ENCODE assay signal across 12 cellular contexts in genomic region chr11:707817-708420, GRCh38. TPM values are rescaled to one million over a fixed set of nuclear protein-coding genes. Genes with fewer than 3 reads are reported as not detected.
DNase-seq lines count a peak whose midpoint lies in the region; ATAC-seq and TF ChIP-seq lines count a peak whose summit lies in the region.
"Had no signal": no experiment of that assay in that cellular context is flagged by ENCODE, and none has a peak within 500 bp of the region (broad histone marks: within the 10 kb centered on the region; RNA-seq: fewer than 3 reads in every experiment).

No MANE protein-coding gene starts in this region.

- no peak overlapping the region for H2AFZ ChIP-seq in hepatocyte

- CTCF ChIA-PET in Caco-2 (lab: Charles Lee): interaction anchor here (0.6 to 1.0 kb wide), 2 partner anchors 33 to 68 kb away, joined by 5 read pairs; no protein-coding TSS in a partner anchor

- H3K27me3 Mint-ChIP-seq in Caco-2 (ENCODE audit: insufficient read depth, unreplicated experiment): no peaks in the 10 kb centered on the region
- H3K27me3 Mint-ChIP-seq in CD14-positive monocyte (ENCODE audit: low read depth in 3 of 3): peaks cover 41 to 71% (median 43%) of the 10 kb centered on the region in 3 donors

- H3K9me3 Mint-ChIP-seq in Caco-2 (ENCODE audit: unreplicated experiment) (no peaks in the 10 kb centered on the region), CD14-positive monocyte (peaks cover 0 to 4% (median 1%) of the 10 kb centered on the region in 7 donors)

- TF ChIP-seq CTCF in Caco-2 (IDR thresholded peaks at IDR 0.05; ENCODE audit: insufficient read depth in 1 of 2, low read depth in 1 of 2, low read length in 1 of 2, severe bottlenecking in 1 of 2, unreplicated experiment in 1 of 2) (no peak), Peyer's patch (IDR thresholded peaks at IDR 0.05) (no peak), hepatocyte (IDR thresholded peaks at IDR 0.05; ENCODE audit: poor library complexity) (no peak), CD14-positive monocyte (IDR thresholded peaks at IDR 0.05) (no peak)

- H3K4me1 Mint-ChIP-seq in Caco-2 (ENCODE audit: low read depth, unreplicated experiment): peaks cover 13% of the 10 kb centered on the region
- H3K4me1 Mint-ChIP-seq in CD14-positive monocyte: peaks cover 14% of the 10 kb centered on the region

- H3K4me1 ChIP-seq in Caco-2: peaks cover 62% of the 10 kb centered on the region
- peaks cover 0 to 80% (median 16%) of the 10 kb centered on the region in 4 donors for H3K4me1 ChIP-seq in Peyer's patch
- peaks cover 62% of the 10 kb centered on the region for H3K4me1 ChIP-seq in hepatocyte (ENCODE audit: insufficient read depth)
- H3K4me1 ChIP-seq in rectal smooth muscle tissue (ENCODE audit: control insufficient read depth, insufficient read depth, low read length): peaks cover 9% of the 10 kb centered on the region

- H3K27ac Mint-ChIP-seq in Caco-2 (ENCODE audit: unreplicated experiment): peak overlapping the region; percentile 90
- no peak overlapping the region for H3K27ac Mint-ChIP-seq in CD14-positive monocyte

- POLR2A ChIA-PET in Caco-2 (lab: Charles Lee): interaction anchor here (4.2 kb wide), 1 partner anchor 13 kb away, joined by 32 read pairs; the partner anchor contains the start of genes DEAF1 and TMEM80

- no peaks in the 10 kb centered on the region; the same call in none of the 2 replicates for H3K36me3 ChIP-seq in Caco-2 (ENCODE audit: control insufficient read depth, insufficient read depth, low read length)
- peaks cover 0 to 2% (median 0%) of the 10 kb centered on the region in 3 donors for H3K36me3 ChIP-seq in Peyer's patch
- no peaks in the 10 kb centered on the region for H3K36me3 ChIP-seq in hepatocyte (replicated peaks; ENCODE audit: insufficient read depth, low read depth)
- H3K36me3 ChIP-seq in rectal smooth muscle tissue (ENCODE audit: control insufficient read depth, insufficient read depth, low read length): no peaks in the 10 kb centered on the region

- H3K36me3 Mint-ChIP-seq in Caco-2 (ENCODE audit: insufficient read depth, unreplicated experiment): peaks cover 77% of the 10 kb centered on the region
- H3K36me3 Mint-ChIP-seq in CD14-positive monocyte: peaks cover 8 to 17% of the 10 kb centered on the region in 2 donors

- DNase-seq in Caco-2: peak; percentile 87 to 91
- no peak for DNase-seq in Peyer's patch
- peak; percentile 54 for DNase-seq in hepatocyte (ENCODE audit: low spot score)
- DNase-seq in foreskin melanocyte: no peak
- no peak for DNase-seq in HPDE6-E6E7 (ENCODE audit: extremely low spot score)
- no peak for DNase-seq in CD14-positive monocyte (ENCODE audit: low spot score)
- DNase-seq: activated CD4-positive, alpha-beta T cell treated with anti-CD3 and anti-CD28 coated beads for 48 hours; COR-L47; GOT3; NCI-H146 had no signal

- no TSS peak for BruUV-seq in Caco-2 (replicated peaks; lab: Mats Ljungman, UMichigan)

- ATAC-seq in GM21723 (IDR thresholded peaks at IDR 0.05; ENCODE audit: unreplicated experiment): no peak

- no peak overlapping the region for H3K9ac ChIP-seq in rectal smooth muscle tissue (ENCODE audit: low read length)

- no peaks in the 10 kb centered on the region for H3K9me2 ChIP-seq in hepatocyte (replicated peaks; ENCODE audit: insufficient read depth)

- peaks cover 53% of the 10 kb centered on the region for H3K79me2 ChIP-seq in hepatocyte

- H3K4me3 ChIP-seq in Caco-2 (ENCODE audit: low read depth, low read length) (peak overlapping the region; percentile 80), Peyer's patch (peak overlapping the region in 2 of 4 donors; percentile 77 to 81), hepatocyte (peak overlapping the region; percentile 30), rectal smooth muscle tissue (ENCODE audit: low read length) (peak overlapping the region; percentile 75)

- intact Hi-C loops in Caco-2 (cut with micrococcal nuclease; ENCODE audit: unreplicated experiment): loop anchor here (1.0 kb wide), 1 partner anchor 15 kb away; no protein-coding TSS in a partner anchor
- intact Hi-C loops in CD14-positive monocyte (cut with micrococcal nuclease): no loop called here

- peak overlapping the region; percentile 96 for H3K4me2 ChIP-seq in hepatocyte

- 42% methylated on average over 16 of the region's 16 CpGs for WGBS in hepatocyte (ENCODE audit: low lambda C conversion rate, missing lambda C conversion rate)

- H3K9me3 ChIP-seq in Caco-2 (no peaks in the 10 kb centered on the region), Peyer's patch (no peaks in the 10 kb centered on the region), hepatocyte (ENCODE audit: low read depth) (no peaks in the 10 kb centered on the region)

- no peak for TF ChIP-seq POLR2A in Peyer's patch (IDR thresholded peaks at IDR 0.05)

- H3K27me3 ChIP-seq in Caco-2 (replicated peaks; ENCODE audit: control insufficient read depth, insufficient read depth, low read length): no peaks in the 10 kb centered on the region
- no peaks in the 10 kb centered on the region for H3K27me3 ChIP-seq in Peyer's patch
- H3K27me3 ChIP-seq in hepatocyte: no peaks in the 10 kb centered on the region
- no peaks in the 10 kb centered on the region for H3K27me3 ChIP-seq in rectal smooth muscle tissue (ENCODE audit: control insufficient read depth, insufficient read depth, low read length)

- H3K27ac ChIP-seq in Peyer's patch (peak overlapping the region in 3 of 4 donors; percentile 90 to 98 (median 98)), hepatocyte (peak overlapping the region; percentile 99), rectal smooth muscle tissue (ENCODE audit: low read depth, low read length) (no peak overlapping the region)

- H3K4me3 Mint-ChIP-seq in Caco-2 (ENCODE audit: unreplicated experiment) (peak overlapping the region; percentile 86), CD14-positive monocyte (no peak overlapping the region)

- H4K20me1 ChIP-seq in hepatocyte (ENCODE audit: insufficient read depth, poor library complexity, severe bottlenecking): no peaks in the 10 kb centered on the region

RNA-seq across cellular contexts. Expression of gene EPS8L2, which starts 1.9 kb away (rescaled TPM):
- total RNA-seq in Caco-2 (2022) (203 and 224 TPM in 2 replicates), Peyer's patch (100 to 1,000 TPM; 258 to 710 (median 672) TPM), hepatocyte (135 and 157 TPM in 2 replicates)
- polyA plus RNA-seq in hepatocyte (310 and 339 TPM in 2 replicates), CD14-positive monocyte (not detected)

RNA-seq across cellular contexts. Expression of gene TMEM80, which starts 12.3 kb away (rescaled TPM):
- 70.3 and 74.7 TPM in 2 replicates for total RNA-seq in Caco-2 (2022)
- total RNA-seq in Peyer's patch: 10 to 100 TPM; 10.7 to 58.9 (median 44.5) TPM
- 23.8 and 26.7 TPM in 2 replicates for total RNA-seq in hepatocyte
- 35.5 and 38.1 TPM in 2 replicates for polyA plus RNA-seq in hepatocyte
- polyA plus RNA-seq in CD14-positive monocyte: 10 to 100 TPM; 31.6 to 37.3 TPM

RNA-seq across cellular contexts. Expression of gene DEAF1, which starts 12.9 kb away (rescaled TPM):
- total RNA-seq in Caco-2 (2022) (50.6 and 56.6 TPM in 2 replicates), Peyer's patch (10 to 100 TPM; 14.9 to 56.2 (median 47.0) TPM), hepatocyte (27.2 and 41.5 TPM in 2 replicates)
- polyA plus RNA-seq in hepatocyte (59.1 and 75.1 TPM in 2 replicates), CD14-positive monocyte (10 to 100 TPM; 18.0 to 22.2 TPM)

RNA-seq across cellular contexts. Expression of gene TALDO1, which starts 39.3 kb away (rescaled TPM):
- total RNA-seq in Caco-2 (2022) (293 and 300 TPM in 2 replicates), Peyer's patch (100 to 1,000 TPM; 140 to 175 (median 149) TPM), hepatocyte (132 and 137 TPM in 2 replicates)
- polyA plus RNA-seq in hepatocyte (161 and 178 TPM in 2 replicates), CD14-positive monocyte (1,000 to 10,000 TPM; 1,224 to 1,249 TPM)

Comparison
In these comparisons a context has a peak if more than half of its experiments do, and no peak if none do; other contexts are left out.
1. DNase-seq: peak in Caco-2 (2 of 2) and hepatocyte (single experiment); none in Peyer's patch (0 of 3), foreskin melanocyte (single experiment), HPDE6-E6E7 (single experiment) and CD14-positive monocyte (single experiment).